Comparison of ENCODE assay signal across 1 cellular context in the genomic region with DNA sequence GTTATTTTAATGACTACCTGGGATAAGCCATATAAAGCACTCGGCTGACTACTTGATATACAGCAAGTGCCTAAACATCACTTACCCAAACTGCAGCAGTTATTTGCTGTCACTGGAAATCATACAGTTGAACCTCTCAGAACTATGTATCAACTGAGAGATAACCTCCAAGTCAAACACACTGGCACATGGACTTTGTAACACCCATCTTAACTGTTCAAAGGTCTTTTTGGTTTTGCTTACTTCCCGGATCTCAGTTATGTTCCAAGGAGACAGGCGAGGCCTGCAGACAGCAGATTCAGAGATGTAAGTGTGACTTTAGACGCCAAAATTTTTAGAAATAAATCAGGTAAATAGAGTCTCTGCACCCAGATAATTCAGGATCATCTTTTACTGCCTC.
TF ChIP-seq lines count a peak whose summit lies in the region.

No MANE protein-coding gene starts in this region.

TF ChIP-seq in GM23338, 12 proteins besides CTCF, POLR2A, EP300 and RAD21 (continued from another document):
- TF ChIP-seq, protein P1, sequence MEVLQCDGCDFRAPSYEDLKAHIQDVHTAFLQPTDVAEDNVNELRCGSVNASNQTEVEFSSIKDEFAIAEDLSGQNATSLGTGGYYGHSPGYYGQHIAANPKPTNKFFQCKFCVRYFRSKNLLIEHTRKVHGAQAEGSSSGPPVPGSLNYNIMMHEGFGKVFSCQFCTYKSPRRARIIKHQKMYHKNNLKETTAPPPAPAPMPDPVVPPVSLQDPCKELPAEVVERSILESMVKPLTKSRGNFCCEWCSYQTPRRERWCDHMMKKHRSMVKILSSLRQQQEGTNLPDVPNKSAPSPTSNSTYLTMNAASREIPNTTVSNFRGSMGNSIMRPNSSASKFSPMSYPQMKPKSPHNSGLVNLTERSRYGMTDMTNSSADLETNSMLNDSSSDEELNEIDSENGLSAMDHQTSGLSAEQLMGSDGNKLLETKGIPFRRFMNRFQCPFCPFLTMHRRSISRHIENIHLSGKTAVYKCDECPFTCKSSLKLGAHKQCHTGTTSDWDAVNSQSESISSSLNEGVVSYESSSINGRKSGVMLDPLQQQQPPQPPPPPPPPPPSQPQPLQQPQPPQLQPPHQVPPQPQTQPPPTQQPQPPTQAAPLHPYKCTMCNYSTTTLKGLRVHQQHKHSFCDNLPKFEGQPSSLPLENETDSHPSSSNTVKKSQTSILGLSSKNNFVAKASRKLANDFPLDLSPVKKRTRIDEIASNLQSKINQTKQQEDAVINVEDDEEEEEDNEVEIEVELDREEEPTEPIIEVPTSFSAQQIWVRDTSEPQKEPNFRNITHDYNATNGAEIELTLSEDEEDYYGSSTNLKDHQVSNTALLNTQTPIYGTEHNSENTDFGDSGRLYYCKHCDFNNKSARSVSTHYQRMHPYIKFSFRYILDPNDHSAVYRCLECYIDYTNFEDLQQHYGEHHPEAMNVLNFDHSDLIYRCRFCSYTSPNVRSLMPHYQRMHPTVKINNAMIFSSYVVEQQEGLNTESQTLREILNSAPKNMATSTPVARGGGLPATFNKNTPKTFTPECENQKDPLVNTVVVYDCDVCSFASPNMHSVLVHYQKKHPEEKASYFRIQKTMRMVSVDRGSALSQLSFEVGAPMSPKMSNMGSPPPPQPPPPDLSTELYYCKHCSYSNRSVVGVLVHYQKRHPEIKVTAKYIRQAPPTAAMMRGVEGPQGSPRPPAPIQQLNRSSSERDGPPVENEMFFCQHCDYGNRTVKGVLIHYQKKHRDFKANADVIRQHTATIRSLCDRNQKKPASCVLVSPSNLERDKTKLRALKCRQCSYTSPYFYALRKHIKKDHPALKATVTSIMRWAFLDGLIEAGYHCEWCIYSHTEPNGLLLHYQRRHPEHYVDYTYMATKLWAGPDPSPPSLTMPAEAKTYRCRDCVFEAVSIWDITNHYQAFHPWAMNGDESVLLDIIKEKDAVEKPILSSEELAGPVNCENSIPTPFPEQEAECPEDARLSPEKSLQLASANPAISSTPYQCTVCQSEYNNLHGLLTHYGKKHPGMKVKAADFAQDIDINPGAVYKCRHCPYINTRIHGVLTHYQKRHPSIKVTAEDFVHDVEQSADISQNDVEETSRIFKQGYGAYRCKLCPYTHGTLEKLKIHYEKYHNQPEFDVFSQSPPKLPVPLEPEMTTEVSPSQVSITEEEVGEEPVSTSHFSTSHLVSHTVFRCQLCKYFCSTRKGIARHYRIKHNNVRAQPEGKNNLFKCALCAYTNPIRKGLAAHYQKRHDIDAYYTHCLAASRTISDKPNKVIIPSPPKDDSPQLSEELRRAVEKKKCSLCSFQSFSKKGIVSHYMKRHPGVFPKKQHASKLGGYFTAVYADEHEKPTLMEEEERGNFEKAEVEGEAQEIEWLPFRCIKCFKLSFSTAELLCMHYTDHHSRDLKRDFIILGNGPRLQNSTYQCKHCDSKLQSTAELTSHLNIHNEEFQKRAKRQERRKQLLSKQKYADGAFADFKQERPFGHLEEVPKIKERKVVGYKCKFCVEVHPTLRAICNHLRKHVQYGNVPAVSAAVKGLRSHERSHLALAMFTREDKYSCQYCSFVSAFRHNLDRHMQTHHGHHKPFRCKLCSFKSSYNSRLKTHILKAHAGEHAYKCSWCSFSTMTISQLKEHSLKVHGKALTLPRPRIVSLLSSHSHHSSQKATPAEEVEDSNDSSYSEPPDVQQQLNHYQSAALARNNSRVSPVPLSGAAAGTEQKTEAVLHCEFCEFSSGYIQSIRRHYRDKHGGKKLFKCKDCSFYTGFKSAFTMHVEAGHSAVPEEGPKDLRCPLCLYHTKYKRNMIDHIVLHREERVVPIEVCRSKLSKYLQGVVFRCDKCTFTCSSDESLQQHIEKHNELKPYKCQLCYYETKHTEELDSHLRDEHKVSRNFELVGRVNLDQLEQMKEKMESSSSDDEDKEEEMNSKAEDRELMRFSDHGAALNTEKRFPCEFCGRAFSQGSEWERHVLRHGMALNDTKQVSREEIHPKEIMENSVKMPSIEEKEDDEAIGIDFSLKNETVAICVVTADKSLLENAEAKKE (CRISPR knock-in tag; IDR thresholded peaks at IDR 0.05): no peak
- TF ChIP-seq, protein P2, sequence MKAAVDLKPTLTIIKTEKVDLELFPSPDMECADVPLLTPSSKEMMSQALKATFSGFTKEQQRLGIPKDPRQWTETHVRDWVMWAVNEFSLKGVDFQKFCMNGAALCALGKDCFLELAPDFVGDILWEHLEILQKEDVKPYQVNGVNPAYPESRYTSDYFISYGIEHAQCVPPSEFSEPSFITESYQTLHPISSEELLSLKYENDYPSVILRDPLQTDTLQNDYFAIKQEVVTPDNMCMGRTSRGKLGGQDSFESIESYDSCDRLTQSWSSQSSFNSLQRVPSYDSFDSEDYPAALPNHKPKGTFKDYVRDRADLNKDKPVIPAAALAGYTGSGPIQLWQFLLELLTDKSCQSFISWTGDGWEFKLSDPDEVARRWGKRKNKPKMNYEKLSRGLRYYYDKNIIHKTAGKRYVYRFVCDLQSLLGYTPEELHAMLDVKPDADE (IDR thresholded peaks at IDR 0.05): no peak
- no peak for TF ChIP-seq EZH2phosphoT487 (IDR thresholded peaks at IDR 0.05; ENCODE audit: unreplicated experiment)
- TF ChIP-seq NANOG (IDR thresholded peaks at IDR 0.05; ENCODE audit: borderline replicate concordance): no peak
